Comparison of ENCODE assay signal across 8 cellular contexts in the genomic region with DNA sequence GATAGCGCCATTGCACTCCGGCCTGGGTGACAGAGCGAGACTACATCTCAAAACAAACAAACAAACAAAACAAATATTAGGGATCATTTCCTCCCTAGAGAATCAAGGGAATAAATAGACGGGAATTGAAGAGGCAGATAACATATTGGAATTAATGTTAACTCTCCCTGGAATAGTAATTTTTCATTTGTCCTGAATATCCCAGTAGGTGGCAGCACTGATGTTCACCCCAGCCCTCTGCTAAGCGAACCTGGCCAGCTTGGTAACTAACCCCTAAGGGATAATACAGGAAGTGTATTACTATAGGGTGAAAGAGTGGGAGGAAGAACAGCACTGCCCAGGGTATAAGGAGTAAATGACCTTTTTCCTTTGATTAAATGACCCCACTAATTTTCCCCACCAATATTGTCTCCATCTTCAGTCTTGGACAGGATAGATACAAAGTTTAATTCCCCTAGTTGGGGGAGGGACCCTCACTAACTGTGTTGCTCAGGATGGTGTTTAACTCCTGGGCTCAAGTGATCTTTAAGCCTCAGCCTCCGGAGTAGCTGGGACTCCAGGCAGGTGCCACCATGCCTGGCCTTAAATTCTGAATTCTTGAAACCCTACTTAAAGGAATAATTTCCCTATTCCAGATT. TPM values are rescaled to one million over a fixed set of nuclear protein-coding genes. Genes with fewer than 3 reads are reported as not detected.
DNase-seq lines count a peak whose midpoint lies in the region; ATAC-seq and TF ChIP-seq lines count a peak whose summit lies in the region.

No MANE protein-coding gene starts in this region.

- H3K9me3 ChIP-seq in CD4-positive, CD25-positive, alpha-beta regulatory T cell (ENCODE audit: control insufficient read depth in 2 of 2, low read length in 2 of 2), result no peaks in the 10 kb centered on the region

- H3K4me3 Mint-ChIP-seq in CD4-positive, CD25-positive, alpha-beta regulatory T cell, result no peak overlapping the region

- H3K4me1 ChIP-seq in CD4-positive, CD25-positive, alpha-beta regulatory T cell (ENCODE audit: control insufficient read depth, insufficient read depth, low read length, poor library complexity, severe bottlenecking), result no peaks in the 10 kb centered on the region

- no peaks in the 10 kb centered on the region for H3K9me3 Mint-ChIP-seq in CD4-positive, CD25-positive, alpha-beta regulatory T cell

- no peak overlapping the region for H3K27ac Mint-ChIP-seq in CD4-positive, CD25-positive, alpha-beta regulatory T cell

- peak in 1 of 2 donors; percentile 60 for ATAC-seq in CD4-positive, CD25-positive, alpha-beta regulatory T cell (ENCODE audit: low read depth in 2 of 2)
- ATAC-seq in GM19452 (IDR thresholded peaks at IDR 0.05; ENCODE audit: unreplicated experiment) (no peak), GM21825 (IDR thresholded peaks at IDR 0.05; ENCODE audit: unreplicated experiment) (no peak)

- H3K27me3 Mint-ChIP-seq in CD4-positive, CD25-positive, alpha-beta regulatory T cell, result peaks cover 24% of the 10 kb centered on the region

- H3K36me3 Mint-ChIP-seq in CD4-positive, CD25-positive, alpha-beta regulatory T cell, result no peaks in the 10 kb centered on the region

- peaks cover 0 to 3% (median 0%) of the 10 kb centered on the region in 4 donors for H3K4me1 Mint-ChIP-seq in CD4-positive, CD25-positive, alpha-beta regulatory T cell

- peak; percentile 52; the same call in 2 of the 3 replicates for TF ChIP-seq CTCF in GM12872 (IDR thresholded peaks at IDR 0.05; ENCODE audit: insufficient read depth, low read depth, low read length)
- peak; percentile 71 for TF ChIP-seq CTCF in LNCaP clone FGC (IDR thresholded peaks at IDR 0.05; ENCODE audit: control insufficient read depth, extremely low read depth, insufficient read depth)
- peak; percentile 89 for TF ChIP-seq CTCF in VCaP (conservative IDR thresholded peaks at IDR 0.05)

- peak in 2 of 3 donors; percentile 13 to 51 for DNase-seq in CD4-positive, CD25-positive, alpha-beta regulatory T cell
- DNase-seq in LNCaP clone FGC (ENCODE audit: low read depth) (peak; percentile 13), foreskin melanocyte (peak; percentile 26), skeletal muscle cell (ENCODE audit: low read depth) (peak; percentile 34)

- no peak overlapping the region for H3K27ac ChIP-seq in CD4-positive, CD25-positive, alpha-beta regulatory T cell (ENCODE audit: insufficient read depth, low read length, poor library complexity, severe bottlenecking)
- H3K27ac ChIP-seq in VCaP, result no peak overlapping the region

- no peaks in the 10 kb centered on the region for H3K36me3 ChIP-seq in CD4-positive, CD25-positive, alpha-beta regulatory T cell (ENCODE audit: control insufficient read depth, insufficient read depth, low read length)

- H3K4me3 ChIP-seq in CD4-positive, CD25-positive, alpha-beta regulatory T cell (ENCODE audit: low read depth, low read length), result no peak overlapping the region
- H3K4me3 ChIP-seq in LNCaP clone FGC (ENCODE audit: low read depth, low read length) (no peak overlapping the region), skeletal muscle cell (ENCODE audit: low read depth, low read length) (no peak overlapping the region)

- H3K27me3 ChIP-seq in CD4-positive, CD25-positive, alpha-beta regulatory T cell (ENCODE audit: control insufficient read depth, insufficient read depth, low read length), result no peaks in the 10 kb centered on the region

RNA-seq across cellular contexts. Expression of gene SLC2A14, which starts 40.5 kb away (rescaled TPM):
- 0.25 TPM for total RNA-seq in CD4-positive, CD25-positive, alpha-beta regulatory T cell
- 1 to 10 TPM in 1 of 4 donors, not detected in 3; 1.6 TPM for polyA plus RNA-seq in CD4-positive, CD25-positive, alpha-beta regulatory T cell

RNA-seq across cellular contexts. Expression of gene NANOG, which starts 43.0 kb away (rescaled TPM):
- not detected for total RNA-seq in CD4-positive, CD25-positive, alpha-beta regulatory T cell
- not detected for polyA plus RNA-seq in CD4-positive, CD25-positive, alpha-beta regulatory T cell
